In genomic region chr11:1303196-1303821, GRCh38 we compare ENCODE assay signal across 9 cellular contexts. TPM values are rescaled to one million over a fixed set of nuclear protein-coding genes. Genes with fewer than 3 reads are reported as not detected.
A peak's percentile ranks its signal among the peaks of the same experiment; 100 is the strongest.
DNase-seq lines count a peak whose midpoint lies in the region; ATAC-seq and TF ChIP-seq lines count a peak whose summit lies in the region.
"Had no signal": no experiment of that assay in that cellular context is flagged by ENCODE, and none has a peak within 500 bp of the region (broad histone marks: within the 10 kb centered on the region; RNA-seq: fewer than 3 reads in every experiment).

No MANE protein-coding gene starts in this region.

- intact Hi-C loops in Right ventricle myocardium superior (cut with DNase I): loop anchor here (10.0 kb wide), 2 partner anchors 231 to 271 kb away; partner anchors contain the start of gene DUSP8
- intact Hi-C loops in body of pancreas (cut with DNase I): no loop called here
- intact Hi-C loops in upper lobe of right lung (cut with DNase I): no loop called here
- intact Hi-C loops in CD4-positive, alpha-beta memory T cell (cut with micrococcal nuclease): no loop called here

- CTCF ChIA-PET in CD4-positive, alpha-beta memory T cell (lab: Charles Lee; ENCODE audit: partially characterized antibody): no interaction called here

- no peaks in the 10 kb centered on the region for H3K27me3 Mint-ChIP-seq in CD4-positive, alpha-beta memory T cell

- peak overlapping the region in 1 of 8 donors; percentile 31 for H3K4me3 Mint-ChIP-seq in CD4-positive, alpha-beta memory T cell

- H3K27ac Mint-ChIP-seq in CD4-positive, alpha-beta memory T cell: no peak overlapping the region

- DNase-seq in cardiac muscle cell (ENCODE audit: low read depth in 1 of 2, low spot score in 1 of 2) (no peak), Right ventricle myocardium superior (no peak), body of pancreas (peak in 3 of 4 donors; percentile 51 to 77 (median 63)), left lobe of liver (ENCODE audit: low spot score) (peak; percentile 76), upper lobe of right lung (peak; percentile 68)
- no peak for DNase-seq in CD4-positive, alpha-beta memory T cell
- no peak for DNase-seq in stimulated activated naive CD8-positive, alpha-beta T cell treated with anti-CD3 and anti-CD28 coated beads, Interleukin-15, Interleukin-2, amounts not matched to agents 100 U/mL and 50 U/mL, for 24 hours
- DNase-seq: Caco-2 had no signal

- peak; percentile 14 for TF ChIP-seq CTCF in cardiac muscle cell (IDR thresholded peaks at IDR 0.05; ENCODE audit: low read depth, low read length)
- peak; percentile 7 to 44 (median 23) for TF ChIP-seq CTCF in body of pancreas (IDR thresholded peaks at IDR 0.05)
- peak; percentile 32 for TF ChIP-seq CTCF in upper lobe of right lung (IDR thresholded peaks at IDR 0.05)

- H3K36me3 ChIP-seq in cardiac muscle cell (no peaks in the 10 kb centered on the region), body of pancreas (replicated peaks in 1 of 2; ENCODE audit: insufficient read depth in 1 of 2, low read depth in 2 of 2) (no peaks in the 10 kb centered on the region), upper lobe of right lung (peaks cover 7% of the 10 kb centered on the region)
- peaks cover 2% of the 10 kb centered on the region for H3K36me3 ChIP-seq in CD4-positive, alpha-beta memory T cell (ENCODE audit: insufficient read depth, low read length)

- TF ChIP-seq POLR2A in body of pancreas (IDR thresholded peaks at IDR 0.05): no peak

- H3K36me3 Mint-ChIP-seq in CD4-positive, alpha-beta memory T cell: peaks cover 0 to 23% of the 10 kb centered on the region in 2 donors

- WGBS in body of pancreas, 2 donors: 66 to 70% methylated on average over 22 to 23 of the region's 24 CpGs

- POLR2A ChIA-PET in CD4-positive, alpha-beta memory T cell (lab: Charles Lee; ENCODE audit: partially characterized antibody): no interaction called here

- H3K4me3 ChIP-seq in cardiac muscle cell (no peak overlapping the region), body of pancreas (no peak overlapping the region), upper lobe of right lung (no peak overlapping the region)
- no peak overlapping the region for H3K4me3 ChIP-seq in CD4-positive, alpha-beta memory T cell (ENCODE audit: low read length in 2 of 2)

- no peaks in the 10 kb centered on the region for H3K9me3 Mint-ChIP-seq in CD4-positive, alpha-beta memory T cell

- peaks cover 17% of the 10 kb centered on the region for H3K4me1 ChIP-seq in cardiac muscle cell (ENCODE audit: low read depth)
- peaks cover 100% of the 10 kb centered on the region for H3K4me1 ChIP-seq in body of pancreas
- peaks cover 76% of the 10 kb centered on the region for H3K4me1 ChIP-seq in upper lobe of right lung
- H3K4me1 ChIP-seq in CD4-positive, alpha-beta memory T cell (ENCODE audit: insufficient read depth, low read length): peaks cover 20% of the 10 kb centered on the region

- ATAC-seq in Right ventricle myocardium superior (ENCODE audit: poor library complexity) (no peak), body of pancreas (no peak), left lobe of liver (peak; percentile 42), upper lobe of right lung (peak; percentile 11), HG02759 (IDR thresholded peaks at IDR 0.05; ENCODE audit: unreplicated experiment) (no peak)
- ATAC-seq in stimulated activated naive CD8-positive, alpha-beta T cell treated with anti-CD3 and anti-CD28 coated beads, Interleukin-15, Interleukin-2, amounts not matched to agents 100 U/mL and 50 U/mL, for 24 hours: no peak

- H3K4me1 Mint-ChIP-seq in CD4-positive, alpha-beta memory T cell: peaks cover 15 to 82% (median 29%) of the 10 kb centered on the region in 4 donors

- H3K9me3 ChIP-seq in cardiac muscle cell (ENCODE audit: low read depth): no peaks in the 10 kb centered on the region
- no peaks in the 10 kb centered on the region for H3K9me3 ChIP-seq in body of pancreas
- no peaks in the 10 kb centered on the region for H3K9me3 ChIP-seq in upper lobe of right lung
- H3K9me3 ChIP-seq in CD4-positive, alpha-beta memory T cell (ENCODE audit: control insufficient read depth in 1 of 2, low read length in 2 of 2): no peaks in the 10 kb centered on the region
- H3K9me3 ChIP-seq: Caco-2 had no signal

- H3K27me3 ChIP-seq in cardiac muscle cell (no peaks in the 10 kb centered on the region), body of pancreas (no peaks in the 10 kb centered on the region), upper lobe of right lung (no peaks in the 10 kb centered on the region)
- no peaks in the 10 kb centered on the region for H3K27me3 ChIP-seq in CD4-positive, alpha-beta memory T cell (ENCODE audit: insufficient read depth, low read length)

- H3K27ac ChIP-seq in cardiac muscle cell (no peak overlapping the region), body of pancreas (peak overlapping the region; percentile 76 to 95 (median 85)), upper lobe of right lung (peak overlapping the region; percentile 63)
- no peak overlapping the region for H3K27ac ChIP-seq in CD4-positive, alpha-beta memory T cell (ENCODE audit: low read depth, low read length)

RNA-seq across cellular contexts. Expression of gene TOLLIP, which starts 6.1 kb away (rescaled TPM):
- total RNA-seq in cardiac muscle cell (34.7 and 39.0 TPM in 2 replicates), Right ventricle myocardium superior (49.9 TPM), body of pancreas (10 to 100 TPM; 51.1 to 63.9 TPM), left lobe of liver (128 TPM), upper lobe of right lung (71.1 TPM)
- polyA plus RNA-seq in cardiac muscle cell: 58.7 and 61.8 TPM in 2 replicates
- 10 to 100 TPM; 49.3 to 51.4 TPM for total RNA-seq in CD4-positive, alpha-beta memory T cell
- 10 to 100 TPM; 29.8 to 34.0 TPM for polyA plus RNA-seq in CD4-positive, alpha-beta memory T cell

Comparison
In these comparisons a context has a peak if more than half of its experiments do, and no peak if none do; other contexts are left out.
1. DNase-seq: peak in body of pancreas (3 of 4), left lobe of liver (single experiment) and upper lobe of right lung (single experiment); none in cardiac muscle cell (0 of 2), Right ventricle myocardium superior (single experiment), CD4-positive, alpha-beta memory T cell (0 of 5) and stimulated activated naive CD8-positive, alpha-beta T cell treated with anti-CD3 and anti-CD28 coated beads, Interleukin-15, Interleukin-2, amounts not matched to agents 100 U/mL and 50 U/mL, for 24 hours (single experiment).
2. H3K27ac ChIP-seq: peak in body of pancreas (4 of 4) and upper lobe of right lung (single experiment); none in cardiac muscle cell (single experiment) and CD4-positive, alpha-beta memory T cell (single experiment).
3. ATAC-seq: peak in left lobe of liver (single experiment) and upper lobe of right lung (single experiment); none in Right ventricle myocardium superior (single experiment), body of pancreas (single experiment), stimulated activated naive CD8-positive, alpha-beta T cell treated with anti-CD3 and anti-CD28 coated beads, Interleukin-15, Interleukin-2, amounts not matched to agents 100 U/mL and 50 U/mL, for 24 hours (single experiment) and HG02759 (single experiment).
4. Peak in every context shown above with its lines, with median percentiles within 50 percentile points of each other: CTCF ChIP-seq.